ENCODE assay signal across 8 cellular contexts in genomic region chr18:46097378-46097852, GRCh38. TPM values are rescaled to one million over a fixed set of nuclear protein-coding genes. Genes with fewer than 3 reads are reported as not detected.
DNase-seq lines count a peak whose midpoint lies in the region; TF ChIP-seq lines count a peak whose summit lies in the region.

No MANE protein-coding gene starts in this region.

- no peaks in the 10 kb centered on the region for H3K27me3 ChIP-seq in GM23248 (replicated peaks; ENCODE audit: insufficient read depth)
- no peaks in the 10 kb centered on the region for H3K27me3 ChIP-seq in MM.1S (replicated peaks; ENCODE audit: insufficient read depth, low read length)
- H3K27me3 ChIP-seq in mesenchymal stem cell (ENCODE audit: control insufficient read depth in 1 of 2, insufficient read depth in 1 of 2, low read length in 2 of 2): no peaks in the 10 kb centered on the region
- H3K27me3 ChIP-seq in vagina: no peaks in the 10 kb centered on the region

- H2BK12ac ChIP-seq in mesenchymal stem cell (ENCODE audit: low read length in 2 of 2): no peak overlapping the region

- H3K4ac ChIP-seq in mesenchymal stem cell (ENCODE audit: low read depth in 1 of 2, low read length in 2 of 2): peak overlapping the region; percentile 93 to 98

- H3K9me2 ChIP-seq in GM23248 (ENCODE audit: insufficient read depth) (no peaks in the 10 kb centered on the region), MM.1S (replicated peaks; ENCODE audit: insufficient read depth, low read length) (no peaks in the 10 kb centered on the region)

- H3K9me3 ChIP-seq in GM23248 (ENCODE audit: low read depth) (no peaks in the 10 kb centered on the region), MM.1S (replicated peaks; ENCODE audit: insufficient read depth, low read length) (no peaks in the 10 kb centered on the region), mesenchymal stem cell (ENCODE audit: control insufficient read depth, low read length) (no peaks in the 10 kb centered on the region), vagina (no peaks in the 10 kb centered on the region)

- H2BK15ac ChIP-seq in mesenchymal stem cell (ENCODE audit: low read depth, poor library complexity, severe bottlenecking): no peak overlapping the region

- in situ Hi-C loops in GM23248 (cut with MboI): no loop called here

- H3K4me1 ChIP-seq in GM23248 (ENCODE audit: insufficient read depth) (peaks cover 10% of the 10 kb centered on the region), MM.1S (ENCODE audit: low read length) (peaks cover 12% of the 10 kb centered on the region), mesenchymal stem cell (ENCODE audit: control insufficient read depth, insufficient read depth, low read depth, low read length) (peaks cover 13% of the 10 kb centered on the region), vagina (peaks cover 45% of the 10 kb centered on the region)

- H3K4me2 ChIP-seq in GM23248 (ENCODE audit: unreplicated experiment): peak overlapping the region; percentile 80
- peak overlapping the region; percentile 57 for H3K4me2 ChIP-seq in MM.1S (ENCODE audit: low read depth, low read length)
- peak overlapping the region; percentile 81 for H3K4me2 ChIP-seq in mesenchymal stem cell (ENCODE audit: low read length, poor library complexity, severe bottlenecking)

- intact Hi-C loops in vagina (cut with DNase I): no loop called here

- H2AK5ac ChIP-seq in mesenchymal stem cell (ENCODE audit: low read length, severe bottlenecking): peak overlapping the region; percentile 84

- TF ChIP-seq CTCF in MM.1S (IDR thresholded peaks at IDR 0.05; ENCODE audit: low read length): no peak
- TF ChIP-seq CTCF in vagina (IDR thresholded peaks at IDR 0.05): no peak

- H3K23ac ChIP-seq in mesenchymal stem cell (ENCODE audit: low read length in 2 of 2): peak overlapping the region; percentile 71 to 85

- H4K20me1 ChIP-seq in GM23248 (ENCODE audit: insufficient read depth) (no peaks in the 10 kb centered on the region), MM.1S (ENCODE audit: insufficient read depth, low read length) (peaks cover 18% of the 10 kb centered on the region)

- H3K27ac ChIP-seq in GM23248 (peak overlapping the region; percentile 71), MM.1S (ENCODE audit: low read length) (peak overlapping the region; percentile 99), mesenchymal stem cell (ENCODE audit: low read length, poor library complexity, severe bottlenecking) (peak overlapping the region; percentile 85), vagina (peak overlapping the region; percentile 79)

- H3K79me1 ChIP-seq in mesenchymal stem cell (replicated peaks; ENCODE audit: low read length, poor library complexity, severe bottlenecking): peaks cover 3% of the 10 kb centered on the region

- peak overlapping the region; percentile 71 for H2BK120ac ChIP-seq in mesenchymal stem cell (ENCODE audit: low read depth, low read length)

- H2AFZ ChIP-seq in GM23248: peak overlapping the region; percentile 99
- peak overlapping the region; percentile 71 for H2AFZ ChIP-seq in MM.1S (ENCODE audit: low read length)
- H2AFZ ChIP-seq in mesenchymal stem cell (ENCODE audit: low read depth, low read length): peak overlapping the region; percentile 60

- H4K91ac ChIP-seq in mesenchymal stem cell (ENCODE audit: low read length): peak overlapping the region; percentile 98

- H3K79me2 ChIP-seq in GM23248 (ENCODE audit: insufficient read depth) (peaks cover 56% of the 10 kb centered on the region), MM.1S (ENCODE audit: low read length) (peaks cover 57% of the 10 kb centered on the region)

- no peaks in the 10 kb centered on the region for H3F3A ChIP-seq in GM23248 (ENCODE audit: insufficient read depth)
- H3F3A ChIP-seq in MM.1S (ENCODE audit: insufficient read depth, low read length): peaks cover 14% of the 10 kb centered on the region

- H4K8ac ChIP-seq in mesenchymal stem cell (ENCODE audit: low read length): peak overlapping the region; percentile 97

- H3K9ac ChIP-seq in GM23248 (peak overlapping the region; percentile 88), MM.1S (ENCODE audit: low read length) (peak overlapping the region; percentile 100), mesenchymal stem cell (ENCODE audit: low read length) (peak overlapping the region; percentile 99)

- H3K14ac ChIP-seq in mesenchymal stem cell (ENCODE audit: low read length in 2 of 2): peak overlapping the region in 1 of 2 experiments; percentile 99

- peaks cover 14% of the 10 kb centered on the region; the same call in 1 of the 2 replicates for H3K36me3 ChIP-seq in GM23248 (ENCODE audit: low read depth)
- peaks cover 11% of the 10 kb centered on the region for H3K36me3 ChIP-seq in MM.1S (replicated peaks; ENCODE audit: insufficient read depth, low read length)
- peaks cover 17 to 24% of the 10 kb centered on the region in 2 experiments for H3K36me3 ChIP-seq in mesenchymal stem cell (ENCODE audit: control insufficient read depth in 1 of 2, insufficient read depth in 2 of 2, low read depth in 1 of 2, low read length in 2 of 2)
- H3K36me3 ChIP-seq in vagina: peaks cover 0 to 21% of the 10 kb centered on the region in 2 donors

- no peak overlapping the region for H2BK5ac ChIP-seq in mesenchymal stem cell (ENCODE audit: low read depth, low read length, poor library complexity, severe bottlenecking)

- no peak for TF ChIP-seq POLR2A in vagina (IDR thresholded peaks at IDR 0.05)

- H3K4me3 ChIP-seq in GM08714 (ENCODE audit: low read length): peak overlapping the region; percentile 89
- H3K4me3 ChIP-seq in GM23248: peak overlapping the region; percentile 83
- peak overlapping the region; percentile 97 for H3K4me3 ChIP-seq in MM.1S (ENCODE audit: low read length)
- H3K4me3 ChIP-seq in mesenchymal stem cell (ENCODE audit: insufficient read depth in 1 of 2, low read depth in 1 of 2, low read length in 2 of 2): peak overlapping the region; percentile 99 to 100
- H3K4me3 ChIP-seq in vagina: peak overlapping the region; percentile 62 to 78

- DNase-seq in GM23248 (peak; percentile 36), MM.1S (peak; percentile 72), mesenchymal stem cell (no peak), vagina (ENCODE audit: extremely low spot score in 2 of 2) (no peak), NCI-H446 (lab: John Stamatoyannopoulos, UW) (no peak), globus pallidus (ENCODE audit: low spot score) (no peak)
- DNase-seq in central memory CD4-positive, alpha-beta T cell: peak; percentile 17

- H3K18ac ChIP-seq in mesenchymal stem cell (ENCODE audit: low read depth in 1 of 2, low read length in 2 of 2): peak overlapping the region; percentile 98 to 100

- WGBS in GM23248 (ENCODE audit: low coverage in 1 of 2, low lambda C conversion rate in 2 of 2, missing lambda C conversion rate in 2 of 2), 2 experiments: 1 to 2% methylated on average over 13 of the region's 13 CpGs
- WGBS in mesenchymal stem cell: under 1% methylated on average over 13 of the region's 13 CpGs

RNA-seq across cellular contexts. Expression of gene ATP5F1A, which starts 0.7 kb away (rescaled TPM):
- total RNA-seq in GM23248 (2014; rRNA removed; shearing (Covaris generic)): 562 and 618 TPM in 2 replicates
- polyA plus RNA-seq in GM23248 (2016; fragmentation: Nextera tagmentation; extraction: Ambion mirVana): 353 and 366 TPM in 2 replicates
- 316 TPM for polyA plus RNA-seq in mesenchymal stem cell (2013, experiment 1 of 2)
- polyA plus RNA-seq in mesenchymal stem cell (2013, experiment 2 of 2): 324 TPM
- 247 TPM for total RNA-seq in vagina

RNA-seq across cellular contexts. Expression of gene HAUS1, which starts 6.8 kb away (rescaled TPM):
- 24.2 and 31.9 TPM in 2 replicates for total RNA-seq in GM23248 (2014; rRNA removed; shearing (Covaris generic))
- 33.6 and 36.9 TPM in 2 replicates for polyA plus RNA-seq in GM23248 (2016; fragmentation: Nextera tagmentation; extraction: Ambion mirVana)
- polyA plus RNA-seq in mesenchymal stem cell (2013, experiment 1 of 2): 54.2 TPM
- 54.2 TPM for polyA plus RNA-seq in mesenchymal stem cell (2013, experiment 2 of 2)
- total RNA-seq in vagina: 20.9 TPM

RNA-seq across cellular contexts. Expression of gene PSTPIP2, which starts 25.4 kb away (rescaled TPM):
- total RNA-seq in GM23248 (2014; rRNA removed; shearing (Covaris generic)): 2.8 and 3.8 TPM in 2 replicates
- polyA plus RNA-seq in GM23248 (2016; fragmentation: Nextera tagmentation; extraction: Ambion mirVana): 6.4 and 6.7 TPM in 2 replicates
- polyA plus RNA-seq in mesenchymal stem cell (2013, experiment 1 of 2): 4.3 TPM
- 4.5 TPM for polyA plus RNA-seq in mesenchymal stem cell (2013, experiment 2 of 2)
- 9.1 TPM for total RNA-seq in vagina

Comparison
In these comparisons a context has a peak if more than half of its experiments do, and no peak if none do; other contexts are left out.
1. DNase-seq: peak in GM23248 (single experiment), MM.1S (single experiment) and central memory CD4-positive, alpha-beta T cell (single experiment); none in mesenchymal stem cell (single experiment), vagina (0 of 2), NCI-H446 (0 of 2) and globus pallidus (single experiment).
2. Peak in every context shown above with its lines, with median percentiles within 50 percentile points of each other: H3K4me3 ChIP-seq, H2AFZ ChIP-seq, H3K27ac ChIP-seq, H3K4me2 ChIP-seq and H3K9ac ChIP-seq.